Comparison of ENCODE assay signal across 1 cellular context in the genomic region with DNA sequence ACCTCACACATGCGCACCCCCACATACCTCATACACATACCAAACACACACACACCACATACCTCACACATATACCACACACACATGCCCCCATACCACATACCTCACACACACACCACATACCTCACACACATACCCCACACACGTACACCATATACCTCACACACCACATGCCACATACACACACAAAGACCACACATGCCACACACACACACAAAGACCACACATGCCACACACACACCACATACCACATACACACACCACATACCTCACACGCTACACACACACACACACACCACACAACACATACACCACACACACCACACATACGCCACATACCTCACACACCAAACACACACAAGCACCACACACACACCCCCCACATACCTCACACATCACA.
TF ChIP-seq lines count a peak whose summit lies in the region.

No MANE protein-coding gene starts in this region.

TF ChIP-seq in WTC11, 78 proteins besides CTCF, POLR2A, EP300 and RAD21 (continued from another document):
- TF ChIP-seq NFE2L1 (CRISPR knock-in tag; IDR thresholded peaks at IDR 0.05), result 0 out of 2 replicates have a peak, but pooled peaks have one; percentile 14
- no peak for TF ChIP-seq ZNF232 (CRISPR knock-in tag; IDR thresholded peaks at IDR 0.05)
